Comparison of ENCODE assay signal across 17 cellular contexts in the genomic region with DNA sequence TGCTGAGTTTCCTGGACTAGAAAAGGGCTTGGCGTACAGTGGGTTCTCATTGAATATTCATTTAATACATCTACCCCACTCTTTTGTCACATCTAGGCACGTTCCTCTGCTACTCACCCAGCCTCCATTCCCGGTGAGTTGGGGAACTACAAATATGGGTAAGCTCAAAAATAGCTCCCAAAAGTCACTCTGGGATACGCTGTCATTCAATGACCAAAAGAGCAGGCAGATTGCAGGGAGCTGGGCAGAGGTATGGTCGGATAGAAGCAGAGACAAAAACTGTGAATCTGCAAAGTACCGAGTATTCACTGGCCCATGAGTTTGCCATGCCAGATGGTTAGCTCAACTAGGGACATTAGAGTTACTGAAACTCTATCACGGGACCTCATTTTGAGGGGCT.
DNase-seq lines count a peak whose midpoint lies in the region; ATAC-seq and TF ChIP-seq lines count a peak whose summit lies in the region.
"Had no signal": no experiment of that assay in that cellular context is flagged by ENCODE, and none has a peak within 500 bp of the region (broad histone marks: within the 10 kb centered on the region; RNA-seq: fewer than 3 reads in every experiment).

No MANE protein-coding gene starts in this region.

- H3K14ac ChIP-seq in trophoblast cell (ENCODE audit: low read length) = no peak overlapping the region

- H2AFZ ChIP-seq in mammary epithelial cell (ENCODE audit: low read depth, low read length) (no peak overlapping the region), trophoblast cell (ENCODE audit: insufficient read depth, low read length, poor library complexity) (no peak overlapping the region)

- H4K20me1 ChIP-seq in mammary epithelial cell (ENCODE audit: insufficient read depth, low read length) = no peaks in the 10 kb centered on the region

- no peak overlapping the region for H2BK5ac ChIP-seq in trophoblast cell (ENCODE audit: low read depth, low read length, poor library complexity)

- WGBS in mammary epithelial cell (ENCODE audit: low coverage, missing lambda C conversion rate) = 93% methylated on average over 5 of the region's 7 CpGs
- 84 to 87% methylated on average over 7 of the region's 7 CpGs for WGBS in esophagus, 2 donors
- no CpG with 5 or more reads among the region's 7 CpGs for WGBS in trophoblast cell (ENCODE audit: extremely low coverage, insufficient coverage, insufficient read length)
- 37 to 38% methylated on average over 7 of the region's 7 CpGs for WGBS in aorta, 2 donors

- H3K23ac ChIP-seq in trophoblast cell (ENCODE audit: low read length) = no peak overlapping the region

- ATAC-seq in aorta (ENCODE audit: low FRiP score) = no peak
- ATAC-seq: A549, HCT116 had no signal

- H3K4me2 ChIP-seq in mammary epithelial cell (ENCODE audit: insufficient read depth, low read depth, low read length) = no peak overlapping the region
- no peak overlapping the region for H3K4me2 ChIP-seq in trophoblast cell (ENCODE audit: low read length)
- H3K4me2 ChIP-seq: A549 had no signal

- no peak for TF ChIP-seq POLR2A in breast epithelium (IDR thresholded peaks at IDR 0.05)

- H3K9me3 ChIP-seq in breast epithelium = no peaks in the 10 kb centered on the region
- no peaks in the 10 kb centered on the region for H3K9me3 ChIP-seq in mammary epithelial cell (replicated peaks; ENCODE audit: insufficient read depth, low read length)
- no peaks in the 10 kb centered on the region for H3K9me3 ChIP-seq in esophagus (ENCODE audit: control insufficient read depth in 2 of 2, insufficient read depth in 1 of 2, low read depth in 1 of 2, low read length in 1 of 2)
- no peaks in the 10 kb centered on the region for H3K9me3 ChIP-seq in trophoblast cell (ENCODE audit: insufficient read depth, low read depth, low read length)
- no peaks in the 10 kb centered on the region for H3K9me3 ChIP-seq in aorta (ENCODE audit: control insufficient read depth, low read length)
- no peaks in the 10 kb centered on the region for H3K9me3 ChIP-seq in colonic mucosa
- H3K9me3 ChIP-seq: A549, Caco-2 had no signal

- H2BK12ac ChIP-seq in trophoblast cell (ENCODE audit: low read length) = no peak overlapping the region

- no peak overlapping the region for H2AK5ac ChIP-seq in trophoblast cell (ENCODE audit: low read length)

- no peak overlapping the region for H3K4ac ChIP-seq in trophoblast cell (ENCODE audit: low read depth, low read length)

- peaks cover 3% of the 10 kb centered on the region for H3K79me1 ChIP-seq in trophoblast cell (ENCODE audit: low read length)

- no peak overlapping the region for H4K8ac ChIP-seq in trophoblast cell (ENCODE audit: low read depth, low read length)

- no peak overlapping the region for H4K12ac ChIP-seq in trophoblast cell (ENCODE audit: low read depth, low read length)

- no peak for TF ChIP-seq CTCF in breast epithelium (IDR thresholded peaks at IDR 0.05)
- TF ChIP-seq CTCF in mammary epithelial cell (conservative IDR thresholded peaks at IDR 0.05 in 1 of 2, IDR thresholded peaks at IDR 0.05 in 1 of 2; ENCODE audit: extremely low read depth in 1 of 2, insufficient read depth in 1 of 2, low read depth in 1 of 2, low read length in 2 of 2) = no peak
- TF ChIP-seq CTCF in colonic mucosa (IDR thresholded peaks at IDR 0.05) = no peak

- no peak overlapping the region for H3K18ac ChIP-seq in trophoblast cell (ENCODE audit: low read length)

- H3K79me2 ChIP-seq in mammary epithelial cell (ENCODE audit: insufficient read depth, low read length) (no peaks in the 10 kb centered on the region), trophoblast cell (ENCODE audit: control insufficient read depth, insufficient read depth, low read length, poor library complexity) (no peaks in the 10 kb centered on the region)

- CTCF ChIA-PET in mammary epithelial cell (lab: Charles Lee; ENCODE audit: low non-redundant PET) = interaction anchor here (0.6 kb wide), 1 partner anchor 29 kb away, joined by 4 read pairs; no protein-coding TSS in a partner anchor

- dilution Hi-C loops in mammary epithelial cell (cut with HindIII; ENCODE audit: low sequenced_read_pairs) = no loop called here

- intact Hi-C loops in breast epithelium (cut with DNase I; ENCODE audit: low total_unique reads) (no loop called here), mammary epithelial cell (cut with micrococcal nuclease) (no loop called here), aorta (cut with DNase I) (no loop called here), colonic mucosa (cut with DNase I) (no loop called here)

- peak overlapping the region; percentile 20 for H4K91ac ChIP-seq in trophoblast cell (ENCODE audit: low read depth, low read length)

- H3K4me1 ChIP-seq in breast epithelium (peaks cover 4% of the 10 kb centered on the region in 2 donors), mammary epithelial cell (ENCODE audit: insufficient read depth, low read length) (peaks cover 11% of the 10 kb centered on the region), esophagus (ENCODE audit: control insufficient read depth in 2 of 2, insufficient read depth in 2 of 2, low read length in 1 of 2) (peaks cover 0 to 10% of the 10 kb centered on the region in 2 donors), trophoblast cell (ENCODE audit: control insufficient read depth in 1 of 2, insufficient read depth in 2 of 2, low read length in 2 of 2) (peaks cover 6 to 12% of the 10 kb centered on the region in 2 experiments), aorta (ENCODE audit: control insufficient read depth in 1 of 2, insufficient read depth in 2 of 2, low read length in 2 of 2) (peaks cover 8 to 19% of the 10 kb centered on the region in 2 donors), colonic mucosa (no peaks in the 10 kb centered on the region)
- H3K4me1 ChIP-seq: A549, Caco-2 had no signal

- H3K27me3 ChIP-seq in breast epithelium (no peaks in the 10 kb centered on the region), mammary epithelial cell (ENCODE audit: insufficient read depth, low read length) (no peaks in the 10 kb centered on the region), esophagus (ENCODE audit: control insufficient read depth in 1 of 2, insufficient read depth in 2 of 2, low read length in 2 of 2) (no peaks in the 10 kb centered on the region), trophoblast cell (ENCODE audit: insufficient read depth, low read length) (no peaks in the 10 kb centered on the region), aorta (ENCODE audit: control insufficient read depth in 1 of 2, insufficient read depth in 2 of 2, low read length in 1 of 2) (no peaks in the 10 kb centered on the region), colonic mucosa (no peaks in the 10 kb centered on the region)

- in situ Hi-C loops in mammary epithelial cell (cut with MboI; ENCODE audit: low sequenced_read_pairs in 2 of 2) = loop anchor here in 1 of 2 donors (10.0 kb wide), 1 partner anchor 54 kb away; no protein-coding TSS in a partner anchor

- H3K4me3 ChIP-seq in breast epithelium (no peak overlapping the region), mammary epithelial cell (replicated peaks in 1 of 3; ENCODE audit: insufficient read depth in 1 of 3, low read depth in 2 of 3, low read length in 3 of 3) (no peak overlapping the region), esophagus (ENCODE audit: low read depth in 1 of 2, low read length in 2 of 2) (no peak overlapping the region), trophoblast cell (ENCODE audit: low read depth, low read length) (no peak overlapping the region), aorta (ENCODE audit: low read length in 2 of 2) (no peak overlapping the region), colonic mucosa (no peak overlapping the region)
- H3K4me3 ChIP-seq: A549 had no signal

- H3K9ac ChIP-seq in mammary epithelial cell (ENCODE audit: insufficient read depth, low read length) = no peak overlapping the region
- H3K9ac ChIP-seq in trophoblast cell (ENCODE audit: low read length) = no peak overlapping the region
- no peak overlapping the region for H3K9ac ChIP-seq in colonic mucosa (ENCODE audit: low read depth in 2 of 2, low read length in 2 of 2)

- H3K27ac ChIP-seq in breast epithelium (peak overlapping the region; percentile 53 to 75), mammary epithelial cell (ENCODE audit: insufficient read depth, low read depth, low read length) (no peak overlapping the region), esophagus (ENCODE audit: low read depth in 2 of 2, low read length in 1 of 2) (peak overlapping the region; percentile 52 to 74), trophoblast cell (ENCODE audit: low read depth, low read length) (no peak overlapping the region), aorta (ENCODE audit: low read depth in 1 of 2, low read length in 2 of 2) (peak overlapping the region in 1 of 2 donors; percentile 52), colonic mucosa (no peak overlapping the region)
- H3K27ac ChIP-seq: 22Rv1, A549, C4-2B had no signal

- no peak overlapping the region for H2BK120ac ChIP-seq in trophoblast cell (ENCODE audit: insufficient read depth, low read length, poor library complexity)

- DNase-seq in breast epithelium (ENCODE audit: low spot score in 2 of 2) = no peak
- no peak for DNase-seq in mammary epithelial cell
- DNase-seq in trophoblast cell = no peak
- no peak for DNase-seq in aorta
- no peak for DNase-seq in colonic mucosa
- no peak for DNase-seq in NCI-H2171 treated with DMSO at 0.1 percent for 48 hours (lab: John Stamatoyannopoulos, UW)
- DNase-seq: AML-193; Caco-2; CD4-positive, alpha-beta T cell; GOT3; H7; HFFc6 had no signal

- no TSS peak for BruUV-seq in mammary epithelial cell (replicated peaks; lab: Mats Ljungman, UMichigan)

- H3K36me3 ChIP-seq in breast epithelium = no peaks in the 10 kb centered on the region
- no peaks in the 10 kb centered on the region for H3K36me3 ChIP-seq in mammary epithelial cell (ENCODE audit: insufficient read depth, low read length)
- no peaks in the 10 kb centered on the region for H3K36me3 ChIP-seq in esophagus (ENCODE audit: control insufficient read depth in 2 of 2, insufficient read depth in 2 of 2, low read length in 1 of 2)
- no peaks in the 10 kb centered on the region for H3K36me3 ChIP-seq in trophoblast cell (ENCODE audit: control insufficient read depth in 1 of 2, insufficient read depth in 2 of 2, low read length in 2 of 2)
- no peaks in the 10 kb centered on the region for H3K36me3 ChIP-seq in aorta (ENCODE audit: control insufficient read depth in 1 of 2, insufficient read depth in 2 of 2, low read length in 1 of 2)
- H3K36me3 ChIP-seq in colonic mucosa = no peaks in the 10 kb centered on the region

Comparison
In these comparisons a context has a peak if more than half of its experiments do, and no peak if none do; other contexts are left out.
1. H3K27ac ChIP-seq: peak in breast epithelium (2 of 2) and esophagus (2 of 2); none in mammary epithelial cell (single experiment), trophoblast cell (single experiment) and colonic mucosa (single experiment).